20 cellular contexts compared by ENCODE assay signal in genomic region chr9:134179918-134180785, GRCh38. TPM values are rescaled to one million over a fixed set of nuclear protein-coding genes. Genes with fewer than 3 reads are reported as not detected.
DNase-seq lines count a peak whose midpoint lies in the region; ATAC-seq, FAIRE-seq and TF ChIP-seq lines count a peak whose summit lies in the region.
"Had no signal": no experiment of that assay in that cellular context is flagged by ENCODE, and none has a peak within 500 bp of the region (broad histone marks: within the 10 kb centered on the region; RNA-seq: fewer than 3 reads in every experiment).

No MANE protein-coding gene starts in this region.

- no peak overlapping the region for H3K4me3 Mint-ChIP-seq in stimulated activated effector memory CD8-positive, alpha-beta T cell treated with anti-CD3 and anti-CD28 coated beads, Interleukin-12 subunit alpha, Interleukin-12 subunit beta, amount 100 ng/mL, for 72 hours
- H3K4me3 Mint-ChIP-seq: memory B cell had no signal

- FAIRE-seq in GM12892 (lab: Jason Lieb, UNC): no peak

- 89 to 91% methylated on average over 29 of the region's 29 CpGs for WGBS in heart right ventricle, 2 donors

- no peak overlapping the region for H3K4me3 ChIP-seq in heart right ventricle
- H3K4me3 ChIP-seq: Peyer's patch, prostate gland had no signal

- H3K4me1 ChIP-seq in heart right ventricle: peaks cover 0 to 30% (median 20%) of the 10 kb centered on the region in 9 donors
- H3K4me1 ChIP-seq: prostate gland had no signal

- no peak for TF ChIP-seq CTCF in heart right ventricle (IDR thresholded peaks at IDR 0.05)

- peak; percentile 47 for DNase-seq in Right ventricle myocardium inferior (ENCODE audit: missing footprints)
- DNase-seq in heart right ventricle: no peak
- DNase-seq in GM12892 (ENCODE audit: insufficient read length): peak; percentile 7
- peak; percentile 47 for DNase-seq in left lobe of liver (ENCODE audit: low spot score)
- no peak for DNase-seq in stimulated activated effector memory CD8-positive, alpha-beta T cell treated with anti-CD3 and anti-CD28 coated beads, Interleukin-12 subunit alpha, Interleukin-12 subunit beta, amount 100 ng/mL, for 72 hours (ENCODE audit: low spot score in 2 of 2)
- DNase-seq in GDM1 (lab: John Stamatoyannopoulos, UW): no peak
- DNase-seq in DMS153 treated with DMSO at 0.1 percent for 48 hours (lab: John Stamatoyannopoulos, UW; ENCODE audit: unreplicated experiment): no peak
- DNase-seq: activated CD4-positive, alpha-beta T cell treated with anti-CD3 and anti-CD28 coated beads for 1 hour; activated gamma-delta T cell treated with Interleukin-2 at 50 U/mL for 16 hours; anterior cingulate cortex; cerebellar nuclear complex; effector memory CD4-positive, alpha-beta T cell; KBM-7; naive B cell; NCI-H1930; NCI-H446 had no signal

- ATAC-seq in Right ventricle myocardium inferior (no peak), heart right ventricle (no peak), left lobe of liver (no peak), HG02970 (IDR thresholded peaks at IDR 0.05; ENCODE audit: low FRiP score, unreplicated experiment) (no peak)
- ATAC-seq in stimulated activated effector memory CD8-positive, alpha-beta T cell treated with anti-CD3 and anti-CD28 coated beads, Interleukin-12 subunit alpha, Interleukin-12 subunit beta, amount 100 ng/mL, for 72 hours: no peak

- H3K9me3 ChIP-seq in heart right ventricle: no peaks in the 10 kb centered on the region
- H3K9me3 ChIP-seq: Peyer's patch, prostate gland had no signal

- no peak for TF ChIP-seq POLR2A in GM12892 (IDR thresholded peaks at IDR 0.05; ENCODE audit: low read depth, low read length)

- no peak overlapping the region for H3K27ac ChIP-seq in heart right ventricle
- H3K27ac ChIP-seq: Peyer's patch, prostate gland had no signal

- H3K36me3 ChIP-seq in heart right ventricle: no peaks in the 10 kb centered on the region
- H3K36me3 ChIP-seq: Peyer's patch, prostate gland had no signal

- H3K4me1 Mint-ChIP-seq in stimulated activated effector memory CD8-positive, alpha-beta T cell treated with anti-CD3 and anti-CD28 coated beads, Interleukin-12 subunit alpha, Interleukin-12 subunit beta, amount 100 ng/mL, for 72 hours: peaks cover 44% of the 10 kb centered on the region

- peaks cover 18% of the 10 kb centered on the region for H3K36me3 Mint-ChIP-seq in stimulated activated effector memory CD8-positive, alpha-beta T cell treated with anti-CD3 and anti-CD28 coated beads, Interleukin-12 subunit alpha, Interleukin-12 subunit beta, amount 100 ng/mL, for 72 hours
- H3K36me3 Mint-ChIP-seq: naive B cell had no signal

- H3K27me3 ChIP-seq in heart right ventricle: peaks cover 0 to 38% (median 14%) of the 10 kb centered on the region in 7 donors

- H3K9me3 Mint-ChIP-seq in stimulated activated effector memory CD8-positive, alpha-beta T cell treated with anti-CD3 and anti-CD28 coated beads, Interleukin-12 subunit alpha, Interleukin-12 subunit beta, amount 100 ng/mL, for 72 hours: no peaks in the 10 kb centered on the region
- H3K9me3 Mint-ChIP-seq: memory B cell had no signal

- peak overlapping the region; percentile 54 for H3K27ac Mint-ChIP-seq in stimulated activated effector memory CD8-positive, alpha-beta T cell treated with anti-CD3 and anti-CD28 coated beads, Interleukin-12 subunit alpha, Interleukin-12 subunit beta, amount 100 ng/mL, for 72 hours
- H3K27ac Mint-ChIP-seq: memory B cell had no signal

- intact Hi-C loops in Right ventricle myocardium inferior (cut with DNase I): loop anchor here (10.0 kb wide), 2 partner anchors 465 to 555 kb away; partner anchors contain the start of gene COL5A1
- intact Hi-C loops in heart right ventricle (cut with DNase I): loop anchor here in 9 of 10 donors (5.0 to 10.0 kb wide), 10 partner anchors 32 to 565 kb away; partner anchors contain the start of genes RXRA (in 3 of the 9) and COL5A1 (in 2 of the 9)

RNA-seq across cellular contexts. Expression of gene RNU6ATAC, which starts 15.8 kb away (rescaled TPM):
- total RNA-seq in Right ventricle myocardium inferior (122 TPM), heart right ventricle (100 to 1,000 TPM in 3 of 10 donors, 10 to 100 TPM in 6, not detected in 1; 21.4 to 172 (median 66.8) TPM), left lobe of liver (25.8 TPM)
- not detected for polyA plus RNA-seq in heart right ventricle
- polyA plus RNA-seq in GM12892 (2012; ENCODE audit: missing spikeins): not detected
- total RNA-seq: Peyer's patch, prostate gland had no signal

RNA-seq across cellular contexts. Expression of gene WDR5, which starts 44.3 kb away (rescaled TPM):
- total RNA-seq in Right ventricle myocardium inferior (18.2 TPM), heart right ventricle (10 to 100 TPM; 16.1 to 22.5 (median 18.1) TPM), left lobe of liver (19.5 TPM)
- polyA plus RNA-seq in heart right ventricle: 10 to 100 TPM; 14.0 to 17.8 TPM
- polyA plus RNA-seq in GM12892 (2012; ENCODE audit: missing spikeins): 23.4 TPM

Comparison
In these comparisons a context has a peak if more than half of its experiments do, and no peak if none do; other contexts are left out.
1. DNase-seq: peak in Right ventricle myocardium inferior (single experiment), GM12892 (single experiment) and left lobe of liver (single experiment); none in heart right ventricle (0 of 2), stimulated activated effector memory CD8-positive, alpha-beta T cell treated with anti-CD3 and anti-CD28 coated beads, Interleukin-12 subunit alpha, Interleukin-12 subunit beta, amount 100 ng/mL, for 72 hours (0 of 2), GDM1 (single experiment) and DMS153 treated with DMSO at 0.1 percent for 48 hours (single experiment).